ENCODE assay signal across 8 cellular contexts in the genomic region with DNA sequence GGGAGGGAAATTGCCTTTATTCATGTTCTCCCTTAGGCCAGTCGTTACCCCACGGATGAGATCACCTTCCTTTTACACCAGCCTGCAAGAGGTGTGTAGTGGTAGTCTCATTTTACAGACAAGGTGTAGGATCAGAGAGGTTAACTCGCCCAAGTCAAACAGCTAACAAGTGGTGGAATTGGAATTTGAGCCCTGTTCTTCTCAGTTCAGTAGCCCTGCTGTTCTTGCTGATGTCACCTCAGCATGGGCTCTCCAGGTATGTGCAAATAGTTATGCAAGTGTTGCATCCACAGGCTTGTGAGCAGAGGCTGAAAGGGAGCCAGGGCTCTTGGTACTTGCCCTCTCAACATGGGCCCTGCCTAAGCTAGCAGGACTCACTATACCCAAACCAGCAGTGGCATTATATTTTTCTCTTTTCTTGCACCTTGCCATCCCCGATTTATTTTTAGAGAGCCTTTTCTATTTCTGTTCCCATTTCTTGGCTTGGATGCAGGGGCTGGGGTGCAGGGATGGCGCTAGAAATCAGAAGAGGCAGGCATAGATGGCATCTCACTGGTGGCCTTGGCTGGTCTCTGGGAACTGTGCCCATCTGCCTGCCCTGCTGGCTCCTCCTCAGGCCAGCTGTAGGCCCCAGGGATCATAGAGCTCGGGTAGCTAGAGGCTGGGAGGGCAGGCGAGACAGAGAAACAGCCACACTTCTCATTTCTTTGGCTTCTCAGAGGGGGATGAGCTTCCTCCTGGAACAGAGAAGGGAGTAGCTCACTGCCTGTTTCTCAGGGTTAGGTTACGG. TPM values are rescaled to one million over a fixed set of nuclear protein-coding genes. Genes with fewer than 3 reads are reported as not detected.
A peak's percentile ranks its signal among the peaks of the same experiment; 100 is the strongest.
DNase-seq lines count a peak whose midpoint lies in the region; ATAC-seq and TF ChIP-seq lines count a peak whose summit lies in the region.

No MANE protein-coding gene starts in this region.

- TF ChIP-seq CTCF in RWPE1 (conservative IDR thresholded peaks at IDR 0.05; ENCODE audit: low read depth), result no peak
- no peak for TF ChIP-seq CTCF in nephron progenitor cell (IDR thresholded peaks at IDR 0.05)
- no peak for TF ChIP-seq CTCF in MM.1S (IDR thresholded peaks at IDR 0.05; ENCODE audit: low read length)

- DNase-seq in CD8-positive, alpha-beta memory T cell, result no peak
- no peak for DNase-seq in RWPE1 (ENCODE audit: low spot score)
- DNase-seq in globus pallidus (ENCODE audit: low spot score), result peak; percentile 91
- no peak for DNase-seq in nephron progenitor cell
- no peak for DNase-seq in activated CD4-positive, alpha-beta T cell treated with anti-CD3 and anti-CD28 coated beads, Interleukin-2, amount 10 ng/mL, durations not matched to agents 7 days and 5 days
- DNase-seq in GM19238 (ENCODE audit: insufficient read length, low spot score), result no peak
- DNase-seq in MM.1S, result no peak

- no peaks in the 10 kb centered on the region for H3K27me3 ChIP-seq in CD8-positive, alpha-beta memory T cell (ENCODE audit: insufficient read depth, low read length, poor library complexity, severe bottlenecking)
- no peaks in the 10 kb centered on the region for H3K27me3 ChIP-seq in MM.1S (replicated peaks; ENCODE audit: insufficient read depth, low read length)

- H3K27ac Mint-ChIP-seq in CD8-positive, alpha-beta memory T cell, result peak overlapping the region in 5 of 8 donors; percentile 19 to 79 (median 45)
- peak overlapping the region; percentile 99 for H3K27ac Mint-ChIP-seq in nephron progenitor cell
- H3K27ac Mint-ChIP-seq in activated CD4-positive, alpha-beta T cell treated with anti-CD3 and anti-CD28 coated beads, Interleukin-2, amount 10 ng/mL, durations not matched to agents 7 days and 5 days, result no peak overlapping the region

- ATAC-seq in GM21423 (IDR thresholded peaks at IDR 0.05; ENCODE audit: unreplicated experiment), result no peak

- H3K4me1 ChIP-seq in CD8-positive, alpha-beta memory T cell (ENCODE audit: insufficient read depth, low read length), result peaks cover 29% of the 10 kb centered on the region
- no peaks in the 10 kb centered on the region for H3K4me1 ChIP-seq in MM.1S (ENCODE audit: low read length)

- no peak overlapping the region for H3K4me3 Mint-ChIP-seq in CD8-positive, alpha-beta memory T cell
- peak overlapping the region; percentile 8 for H3K4me3 Mint-ChIP-seq in nephron progenitor cell
- H3K4me3 Mint-ChIP-seq in activated CD4-positive, alpha-beta T cell treated with anti-CD3 and anti-CD28 coated beads, Interleukin-2, amount 10 ng/mL, durations not matched to agents 7 days and 5 days, result no peak overlapping the region

- no peaks in the 10 kb centered on the region for H3K9me3 ChIP-seq in CD8-positive, alpha-beta memory T cell (ENCODE audit: low read length)
- no peaks in the 10 kb centered on the region for H3K9me3 ChIP-seq in MM.1S (replicated peaks; ENCODE audit: insufficient read depth, low read length)

- POLR2A ChIA-PET in CD8-positive, alpha-beta memory T cell (lab: Charles Lee), result no interaction called here
- POLR2A ChIA-PET in RWPE1 (lab: Yijun Ruan, JAX; ENCODE audit: low non-redundant PET), result no interaction called here
- POLR2A ChIA-PET in activated CD4-positive, alpha-beta T cell treated with anti-CD3 and anti-CD28 coated beads, Interleukin-2, amount 10 ng/mL, durations not matched to agents 7 days and 5 days (lab: Charles Lee), result no interaction called here

- H3K36me3 Mint-ChIP-seq in CD8-positive, alpha-beta memory T cell, result peaks cover 8 to 55% (median 16%) of the 10 kb centered on the region in 3 donors
- H3K36me3 Mint-ChIP-seq in nephron progenitor cell (ENCODE audit: low read depth), result peaks cover 15% of the 10 kb centered on the region
- H3K36me3 Mint-ChIP-seq in activated CD4-positive, alpha-beta T cell treated with anti-CD3 and anti-CD28 coated beads, Interleukin-2, amount 10 ng/mL, durations not matched to agents 7 days and 5 days (ENCODE audit: low read depth), result peaks cover 24% of the 10 kb centered on the region

- H3K9ac ChIP-seq in MM.1S (ENCODE audit: low read length), result no peak overlapping the region

- H3K9me2 ChIP-seq in MM.1S (replicated peaks; ENCODE audit: insufficient read depth, low read length), result no peaks in the 10 kb centered on the region

- H3K4me3 ChIP-seq in CD8-positive, alpha-beta memory T cell (ENCODE audit: low read length), result no peak overlapping the region
- H3K4me3 ChIP-seq in MM.1S (ENCODE audit: low read length), result no peak overlapping the region

- no peaks in the 10 kb centered on the region for H3F3A ChIP-seq in MM.1S (ENCODE audit: insufficient read depth, low read length)

- H3K27me3 Mint-ChIP-seq in CD8-positive, alpha-beta memory T cell, result no peaks in the 10 kb centered on the region
- peaks cover 2% of the 10 kb centered on the region for H3K27me3 Mint-ChIP-seq in nephron progenitor cell (ENCODE audit: low read depth, poor library complexity)
- no peaks in the 10 kb centered on the region for H3K27me3 Mint-ChIP-seq in activated CD4-positive, alpha-beta T cell treated with anti-CD3 and anti-CD28 coated beads, Interleukin-2, amount 10 ng/mL, durations not matched to agents 7 days and 5 days

- no peaks in the 10 kb centered on the region for H3K9me3 Mint-ChIP-seq in CD8-positive, alpha-beta memory T cell
- H3K9me3 Mint-ChIP-seq in nephron progenitor cell, result no peaks in the 10 kb centered on the region
- no peaks in the 10 kb centered on the region for H3K9me3 Mint-ChIP-seq in activated CD4-positive, alpha-beta T cell treated with anti-CD3 and anti-CD28 coated beads, Interleukin-2, amount 10 ng/mL, durations not matched to agents 7 days and 5 days

- CTCF ChIA-PET in CD8-positive, alpha-beta memory T cell (lab: Charles Lee), result interaction anchor here (0.9 to 2.6 kb wide), 3 partner anchors 9 to 89 kb away, joined by 3 to 6 read pairs (median 6); no protein-coding TSS in a partner anchor
- CTCF ChIA-PET in RWPE1 (lab: Yijun Ruan, JAX), result interaction anchor here (0.6 to 1.8 kb wide), 3 partner anchors 17 to 185 kb away, joined by 3 to 6 read pairs (median 3); no protein-coding TSS in a partner anchor
- CTCF ChIA-PET in activated CD4-positive, alpha-beta T cell treated with anti-CD3 and anti-CD28 coated beads, Interleukin-2, amount 10 ng/mL, durations not matched to agents 7 days and 5 days (lab: Charles Lee), result interaction anchor here (1.4 to 1.7 kb wide), 2 partner anchors 11 to 107 kb away, joined by 5 read pairs; no protein-coding TSS in a partner anchor

- H3K36me3 ChIP-seq in CD8-positive, alpha-beta memory T cell (ENCODE audit: insufficient read depth, low read length), result peaks cover 11% of the 10 kb centered on the region
- H3K36me3 ChIP-seq in MM.1S (replicated peaks; ENCODE audit: insufficient read depth, low read length), result no peaks in the 10 kb centered on the region

- H3K4me2 ChIP-seq in MM.1S (ENCODE audit: low read depth, low read length), result no peak overlapping the region

- H3K27ac ChIP-seq in CD8-positive, alpha-beta memory T cell (ENCODE audit: low read depth, low read length), result no peak overlapping the region
- peak overlapping the region; percentile 70 for H3K27ac ChIP-seq in RWPE1
- H3K27ac ChIP-seq in MM.1S (ENCODE audit: low read length), result no peak overlapping the region

- no peak overlapping the region for H2AFZ ChIP-seq in MM.1S (ENCODE audit: low read length)

- H4K20me1 ChIP-seq in MM.1S (ENCODE audit: insufficient read depth, low read length), result no peaks in the 10 kb centered on the region

- H3K79me2 ChIP-seq in MM.1S (ENCODE audit: low read length), result no peaks in the 10 kb centered on the region

- H3K4me1 Mint-ChIP-seq in CD8-positive, alpha-beta memory T cell, result peaks cover 34 to 65% (median 61%) of the 10 kb centered on the region in 3 donors
- H3K4me1 Mint-ChIP-seq in nephron progenitor cell, result peaks cover 79% of the 10 kb centered on the region
- peaks cover 36% of the 10 kb centered on the region for H3K4me1 Mint-ChIP-seq in activated CD4-positive, alpha-beta T cell treated with anti-CD3 and anti-CD28 coated beads, Interleukin-2, amount 10 ng/mL, durations not matched to agents 7 days and 5 days

RNA-seq across cellular contexts. Expression of gene PPARD, which starts 18.2 kb away (rescaled TPM):
- 10 to 100 TPM; 14.8 to 16.2 TPM for total RNA-seq in CD8-positive, alpha-beta memory T cell
- 7.7 TPM for polyA plus RNA-seq in CD8-positive, alpha-beta memory T cell
- total RNA-seq in activated CD4-positive, alpha-beta T cell treated with anti-CD3 and anti-CD28 coated beads, Interleukin-2, amount 10 ng/mL, durations not matched to agents 7 days and 5 days, result 10 to 100 TPM; 24.4 to 25.8 TPM
